Comparison of ENCODE assay signal across 1 cellular context in the genomic region with DNA sequence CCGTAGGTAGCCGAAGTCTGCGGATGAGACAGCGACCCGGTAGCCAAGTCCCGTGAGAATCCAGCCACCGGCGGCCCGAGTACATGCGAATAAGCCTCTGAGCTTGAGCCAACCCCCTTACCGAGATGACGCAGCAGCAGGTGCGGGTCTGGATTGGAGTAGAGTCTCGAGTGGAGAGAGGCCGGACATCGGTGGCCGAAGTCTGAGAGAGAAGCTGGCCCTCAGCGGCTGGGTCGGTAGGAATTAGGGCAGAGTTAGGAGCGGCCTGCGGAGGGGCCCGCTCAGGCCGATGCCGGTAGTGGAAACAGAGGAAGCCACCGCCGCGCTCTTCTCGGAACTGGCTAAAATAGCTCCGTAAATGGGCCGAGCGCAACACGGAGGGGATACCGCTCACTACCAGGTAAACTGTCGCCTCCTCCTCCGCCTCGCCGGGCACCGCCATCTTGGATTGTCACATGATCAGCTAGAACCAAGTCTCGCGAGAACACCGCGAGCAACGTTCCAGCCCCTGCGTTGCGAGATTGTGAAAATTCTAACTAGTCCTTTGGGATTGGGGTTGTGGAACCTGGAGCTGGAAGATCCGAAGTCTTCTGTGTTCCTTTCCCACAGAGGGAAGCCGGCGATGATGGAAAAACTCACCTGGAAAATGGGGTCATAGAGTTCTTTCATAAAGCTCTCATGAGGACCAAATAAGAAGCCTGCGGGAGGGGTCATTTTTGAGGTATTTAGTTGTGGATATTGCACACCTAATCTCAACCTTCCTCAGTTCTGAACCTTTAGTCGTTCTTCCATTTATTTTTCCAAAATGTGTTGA.
TF ChIP-seq lines count a peak whose summit lies in the region.

A gene with protein sequence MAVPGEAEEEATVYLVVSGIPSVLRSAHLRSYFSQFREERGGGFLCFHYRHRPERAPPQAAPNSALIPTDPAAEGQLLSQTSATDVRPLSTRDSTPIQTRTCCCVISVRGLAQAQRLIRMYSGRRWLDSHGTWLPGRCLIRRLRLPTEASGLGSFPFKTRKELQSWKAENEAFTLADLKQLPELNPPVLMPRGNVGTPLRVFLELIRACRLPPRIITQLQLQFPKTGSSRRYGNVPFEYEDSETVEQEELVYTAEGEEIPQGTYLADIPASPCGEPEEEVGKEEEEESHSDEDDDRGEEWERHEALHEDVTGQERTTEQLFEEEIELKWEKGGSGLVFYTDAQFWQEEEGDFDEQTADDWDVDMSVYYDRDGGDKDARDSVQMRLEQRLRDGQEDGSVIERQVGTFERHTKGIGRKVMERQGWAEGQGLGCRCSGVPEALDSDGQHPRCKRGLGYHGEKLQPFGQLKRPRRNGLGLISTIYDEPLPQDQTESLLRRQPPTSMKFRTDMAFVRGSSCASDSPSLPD (minus strand): TSS at position 467 of the 814 bp plus-strand sequence. CDS start 25 bp downstream, at position 442.

TF ChIP-seq in H1, 55 proteins besides CTCF, POLR2A, EP300 and RAD21 (continued from another document):
- TF ChIP-seq CTBP2 (IDR thresholded peaks at IDR 0.05; ENCODE audit: borderline replicate concordance, insufficient read depth, insufficient read length, low read length) (no peak), FOSL1 (IDR thresholded peaks at IDR 0.05; ENCODE audit: insufficient read depth, low read depth, low read length) (no peak), HDAC6 (IDR thresholded peaks at IDR 0.05; ENCODE audit: low read depth, low read length) (no peak), BCL11A (IDR thresholded peaks at IDR 0.05; ENCODE audit: low read depth in 2 of 2, low read length in 2 of 2) (no peak), SRF (IDR thresholded peaks at IDR 0.05; ENCODE audit: low read depth, low read length) (no peak), CBX5 (IDR thresholded peaks at IDR 0.05; ENCODE audit: low read depth, low read length) (no peak), ZNF274 (IDR thresholded peaks at IDR 0.05; ENCODE audit: borderline replicate concordance, extremely low read depth, low read length) (no peak), TBP (IDR thresholded peaks at IDR 0.05; ENCODE audit: low read depth, low read length) (peak; percentile 92), GTF2F1 (IDR thresholded peaks at IDR 0.05; ENCODE audit: borderline replicate concordance, low read depth, low read length) (no peak), SIN3A (conservative IDR thresholded peaks at IDR 0.05 in 1 of 2, IDR thresholded peaks at IDR 0.05 in 1 of 2; ENCODE audit: low read depth in 1 of 2, low read length in 2 of 2) (peak; percentile 96 to 97), CBX8 (IDR thresholded peaks at IDR 0.05; ENCODE audit: borderline replicate concordance, low read depth, low read length) (no peak), ASH2L (IDR thresholded peaks at IDR 0.05; ENCODE audit: low read length) (peak; percentile 72), RXRA (IDR thresholded peaks at IDR 0.05; ENCODE audit: insufficient read depth, low read depth, low read length) (no peak), SP2 (IDR thresholded peaks at IDR 0.05; ENCODE audit: low read length) (no peak), YY1 (IDR thresholded peaks at IDR 0.05; ENCODE audit: low read depth, low read length) (peak; percentile 99), TAF7 (optimal IDR thresholded peaks at IDR 0.05; ENCODE audit: borderline replicate concordance, low read depth, low read length) (peak; percentile 89), JUN (IDR thresholded peaks at IDR 0.05; ENCODE audit: low read depth, low read length) (no peak), SIRT6 (IDR thresholded peaks at IDR 0.05; ENCODE audit: low read length) (no peak), CEBPB (IDR thresholded peaks at IDR 0.05; ENCODE audit: low read depth, low read length) (0 out of 2 replicates have a peak, but pooled peaks have one; percentile 16), CREB1 (IDR thresholded peaks at IDR 0.05) (no peak), SAP30 (IDR thresholded peaks at IDR 0.05; ENCODE audit: insufficient read depth, insufficient replicate concordance, low read length) (peak; percentile 89), JUND (IDR thresholded peaks at IDR 0.05; ENCODE audit: low read length) (0 out of 2 replicates have a peak, but pooled peaks have one; percentile 16), MAFK (IDR thresholded peaks at IDR 0.05; ENCODE audit: low read depth, low read length) (no peak), GABPA (IDR thresholded peaks at IDR 0.05; ENCODE audit: borderline replicate concordance, insufficient read depth, low read length) (no peak), HDAC2 (IDR thresholded peaks at IDR 0.05; ENCODE audit: borderline replicate concordance in 1 of 2, low read depth in 2 of 2, low read length in 2 of 2) (peak in 1 of 2 experiments; percentile 99; a peak in 2 of 4 replicates), PHF8 (conservative IDR thresholded peaks at IDR 0.05; ENCODE audit: low read depth, low read length) (peak; percentile 97), RNF2 (IDR thresholded peaks at IDR 0.05; ENCODE audit: borderline replicate concordance, low read depth, low read length, missing control alignments, poor library complexity, severe bottlenecking) (no peak), TEAD4 (IDR thresholded peaks at IDR 0.05; ENCODE audit: low read depth, low read length) (peak; percentile 30; the same call in 1 of the 2 replicates), SIX5 (IDR thresholded peaks at IDR 0.05; ENCODE audit: low read depth, low read length) (peak; percentile 2; the same call in 1 of the 2 replicates), SP1 (IDR thresholded peaks at IDR 0.05; ENCODE audit: low read depth, low read length) (no peak), RBBP5 (IDR thresholded peaks at IDR 0.05; ENCODE audit: borderline replicate concordance, low read depth, low read length) (0 out of 2 replicates have a peak, but pooled peaks have one; percentile 52), NRF1 (IDR thresholded peaks at IDR 0.05; ENCODE audit: low read depth, low read length) (no peak), TAF1 (IDR thresholded peaks at IDR 0.05; ENCODE audit: low read depth, low read length) (peak; percentile 99), EZH2 (IDR thresholded peaks at IDR 0.05; ENCODE audit: low read depth, low read length, severe bottlenecking) (no peak), EGR1 (IDR thresholded peaks at IDR 0.05; ENCODE audit: borderline replicate concordance, low read depth, low read length) (no peak), BACH1 (IDR thresholded peaks at IDR 0.05; ENCODE audit: low read length) (no peak; the same call in 1 of the 2 replicates), KDM1A (IDR thresholded peaks at IDR 0.05; ENCODE audit: borderline replicate concordance, low read length) (no peak), CHD1 (IDR thresholded peaks at IDR 0.05; ENCODE audit: low read depth, low read length) (no peak; the same call in 1 of the 2 replicates), NANOG (IDR thresholded peaks at IDR 0.05; ENCODE audit: insufficient read depth, low read depth, low read length, poor library complexity, severe bottlenecking) (no peak), SUZ12 (IDR thresholded peaks at IDR 0.05; ENCODE audit: low read length) (no peak), BRCA1 (IDR thresholded peaks at IDR 0.05; ENCODE audit: low read depth, low read length) (peak; percentile 96), POLR2AphosphoS5 (IDR thresholded peaks at IDR 0.05; ENCODE audit: low read depth, low read length) (peak; percentile 95)
- TF ChIP-seq, protein P1, sequence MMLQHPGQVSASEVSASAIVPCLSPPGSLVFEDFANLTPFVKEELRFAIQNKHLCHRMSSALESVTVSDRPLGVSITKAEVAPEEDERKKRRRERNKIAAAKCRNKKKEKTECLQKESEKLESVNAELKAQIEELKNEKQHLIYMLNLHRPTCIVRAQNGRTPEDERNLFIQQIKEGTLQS (IDR thresholded peaks at IDR 0.05; ENCODE audit: insufficient read depth, low read depth, low read length): peak; percentile 27; the same call in 1 of the 2 replicates
- TF ChIP-seq, protein P2, sequence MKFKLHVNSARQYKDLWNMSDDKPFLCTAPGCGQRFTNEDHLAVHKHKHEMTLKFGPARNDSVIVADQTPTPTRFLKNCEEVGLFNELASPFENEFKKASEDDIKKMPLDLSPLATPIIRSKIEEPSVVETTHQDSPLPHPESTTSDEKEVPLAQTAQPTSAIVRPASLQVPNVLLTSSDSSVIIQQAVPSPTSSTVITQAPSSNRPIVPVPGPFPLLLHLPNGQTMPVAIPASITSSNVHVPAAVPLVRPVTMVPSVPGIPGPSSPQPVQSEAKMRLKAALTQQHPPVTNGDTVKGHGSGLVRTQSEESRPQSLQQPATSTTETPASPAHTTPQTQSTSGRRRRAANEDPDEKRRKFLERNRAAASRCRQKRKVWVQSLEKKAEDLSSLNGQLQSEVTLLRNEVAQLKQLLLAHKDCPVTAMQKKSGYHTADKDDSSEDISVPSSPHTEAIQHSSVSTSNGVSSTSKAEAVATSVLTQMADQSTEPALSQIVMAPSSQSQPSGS (IDR thresholded peaks at IDR 0.05; ENCODE audit: low read length): peak; percentile 72; the same call in 1 of the 2 replicates
- TF ChIP-seq, protein P3, sequence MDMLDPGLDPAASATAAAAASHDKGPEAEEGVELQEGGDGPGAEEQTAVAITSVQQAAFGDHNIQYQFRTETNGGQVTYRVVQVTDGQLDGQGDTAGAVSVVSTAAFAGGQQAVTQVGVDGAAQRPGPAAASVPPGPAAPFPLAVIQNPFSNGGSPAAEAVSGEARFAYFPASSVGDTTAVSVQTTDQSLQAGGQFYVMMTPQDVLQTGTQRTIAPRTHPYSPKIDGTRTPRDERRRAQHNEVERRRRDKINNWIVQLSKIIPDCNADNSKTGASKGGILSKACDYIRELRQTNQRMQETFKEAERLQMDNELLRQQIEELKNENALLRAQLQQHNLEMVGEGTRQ (IDR thresholded peaks at IDR 0.05; ENCODE audit: low read length): peak; percentile 92
- TF ChIP-seq, protein P4, sequence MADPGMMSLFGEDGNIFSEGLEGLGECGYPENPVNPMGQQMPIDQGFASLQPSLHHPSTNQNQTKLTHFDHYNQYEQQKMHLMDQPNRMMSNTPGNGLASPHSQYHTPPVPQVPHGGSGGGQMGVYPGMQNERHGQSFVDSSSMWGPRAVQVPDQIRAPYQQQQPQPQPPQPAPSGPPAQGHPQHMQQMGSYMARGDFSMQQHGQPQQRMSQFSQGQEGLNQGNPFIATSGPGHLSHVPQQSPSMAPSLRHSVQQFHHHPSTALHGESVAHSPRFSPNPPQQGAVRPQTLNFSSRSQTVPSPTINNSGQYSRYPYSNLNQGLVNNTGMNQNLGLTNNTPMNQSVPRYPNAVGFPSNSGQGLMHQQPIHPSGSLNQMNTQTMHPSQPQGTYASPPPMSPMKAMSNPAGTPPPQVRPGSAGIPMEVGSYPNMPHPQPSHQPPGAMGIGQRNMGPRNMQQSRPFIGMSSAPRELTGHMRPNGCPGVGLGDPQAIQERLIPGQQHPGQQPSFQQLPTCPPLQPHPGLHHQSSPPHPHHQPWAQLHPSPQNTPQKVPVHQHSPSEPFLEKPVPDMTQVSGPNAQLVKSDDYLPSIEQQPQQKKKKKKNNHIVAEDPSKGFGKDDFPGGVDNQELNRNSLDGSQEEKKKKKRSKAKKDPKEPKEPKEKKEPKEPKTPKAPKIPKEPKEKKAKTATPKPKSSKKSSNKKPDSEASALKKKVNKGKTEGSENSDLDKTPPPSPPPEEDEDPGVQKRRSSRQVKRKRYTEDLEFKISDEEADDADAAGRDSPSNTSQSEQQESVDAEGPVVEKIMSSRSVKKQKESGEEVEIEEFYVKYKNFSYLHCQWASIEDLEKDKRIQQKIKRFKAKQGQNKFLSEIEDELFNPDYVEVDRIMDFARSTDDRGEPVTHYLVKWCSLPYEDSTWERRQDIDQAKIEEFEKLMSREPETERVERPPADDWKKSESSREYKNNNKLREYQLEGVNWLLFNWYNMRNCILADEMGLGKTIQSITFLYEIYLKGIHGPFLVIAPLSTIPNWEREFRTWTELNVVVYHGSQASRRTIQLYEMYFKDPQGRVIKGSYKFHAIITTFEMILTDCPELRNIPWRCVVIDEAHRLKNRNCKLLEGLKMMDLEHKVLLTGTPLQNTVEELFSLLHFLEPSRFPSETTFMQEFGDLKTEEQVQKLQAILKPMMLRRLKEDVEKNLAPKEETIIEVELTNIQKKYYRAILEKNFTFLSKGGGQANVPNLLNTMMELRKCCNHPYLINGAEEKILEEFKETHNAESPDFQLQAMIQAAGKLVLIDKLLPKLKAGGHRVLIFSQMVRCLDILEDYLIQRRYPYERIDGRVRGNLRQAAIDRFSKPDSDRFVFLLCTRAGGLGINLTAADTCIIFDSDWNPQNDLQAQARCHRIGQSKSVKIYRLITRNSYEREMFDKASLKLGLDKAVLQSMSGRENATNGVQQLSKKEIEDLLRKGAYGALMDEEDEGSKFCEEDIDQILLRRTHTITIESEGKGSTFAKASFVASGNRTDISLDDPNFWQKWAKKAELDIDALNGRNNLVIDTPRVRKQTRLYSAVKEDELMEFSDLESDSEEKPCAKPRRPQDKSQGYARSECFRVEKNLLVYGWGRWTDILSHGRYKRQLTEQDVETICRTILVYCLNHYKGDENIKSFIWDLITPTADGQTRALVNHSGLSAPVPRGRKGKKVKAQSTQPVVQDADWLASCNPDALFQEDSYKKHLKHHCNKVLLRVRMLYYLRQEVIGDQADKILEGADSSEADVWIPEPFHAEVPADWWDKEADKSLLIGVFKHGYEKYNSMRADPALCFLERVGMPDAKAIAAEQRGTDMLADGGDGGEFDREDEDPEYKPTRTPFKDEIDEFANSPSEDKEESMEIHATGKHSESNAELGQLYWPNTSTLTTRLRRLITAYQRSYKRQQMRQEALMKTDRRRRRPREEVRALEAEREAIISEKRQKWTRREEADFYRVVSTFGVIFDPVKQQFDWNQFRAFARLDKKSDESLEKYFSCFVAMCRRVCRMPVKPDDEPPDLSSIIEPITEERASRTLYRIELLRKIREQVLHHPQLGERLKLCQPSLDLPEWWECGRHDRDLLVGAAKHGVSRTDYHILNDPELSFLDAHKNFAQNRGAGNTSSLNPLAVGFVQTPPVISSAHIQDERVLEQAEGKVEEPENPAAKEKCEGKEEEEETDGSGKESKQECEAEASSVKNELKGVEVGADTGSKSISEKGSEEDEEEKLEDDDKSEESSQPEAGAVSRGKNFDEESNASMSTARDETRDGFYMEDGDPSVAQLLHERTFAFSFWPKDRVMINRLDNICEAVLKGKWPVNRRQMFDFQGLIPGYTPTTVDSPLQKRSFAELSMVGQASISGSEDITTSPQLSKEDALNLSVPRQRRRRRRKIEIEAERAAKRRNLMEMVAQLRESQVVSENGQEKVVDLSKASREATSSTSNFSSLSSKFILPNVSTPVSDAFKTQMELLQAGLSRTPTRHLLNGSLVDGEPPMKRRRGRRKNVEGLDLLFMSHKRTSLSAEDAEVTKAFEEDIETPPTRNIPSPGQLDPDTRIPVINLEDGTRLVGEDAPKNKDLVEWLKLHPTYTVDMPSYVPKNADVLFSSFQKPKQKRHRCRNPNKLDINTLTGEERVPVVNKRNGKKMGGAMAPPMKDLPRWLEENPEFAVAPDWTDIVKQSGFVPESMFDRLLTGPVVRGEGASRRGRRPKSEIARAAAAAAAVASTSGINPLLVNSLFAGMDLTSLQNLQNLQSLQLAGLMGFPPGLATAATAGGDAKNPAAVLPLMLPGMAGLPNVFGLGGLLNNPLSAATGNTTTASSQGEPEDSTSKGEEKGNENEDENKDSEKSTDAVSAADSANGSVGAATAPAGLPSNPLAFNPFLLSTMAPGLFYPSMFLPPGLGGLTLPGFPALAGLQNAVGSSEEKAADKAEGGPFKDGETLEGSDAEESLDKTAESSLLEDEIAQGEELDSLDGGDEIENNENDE (IDR thresholded peaks at IDR 0.05; ENCODE audit: insufficient replicate concordance, low read length): no peak
- TF ChIP-seq, protein P5, sequence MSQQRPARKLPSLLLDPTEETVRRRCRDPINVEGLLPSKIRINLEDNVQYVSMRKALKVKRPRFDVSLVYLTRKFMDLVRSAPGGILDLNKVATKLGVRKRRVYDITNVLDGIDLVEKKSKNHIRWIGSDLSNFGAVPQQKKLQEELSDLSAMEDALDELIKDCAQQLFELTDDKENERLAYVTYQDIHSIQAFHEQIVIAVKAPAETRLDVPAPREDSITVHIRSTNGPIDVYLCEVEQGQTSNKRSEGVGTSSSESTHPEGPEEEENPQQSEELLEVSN (IDR thresholded peaks at IDR 0.05): no peak
